21 cellular contexts compared by ENCODE assay signal in the genomic region with DNA sequence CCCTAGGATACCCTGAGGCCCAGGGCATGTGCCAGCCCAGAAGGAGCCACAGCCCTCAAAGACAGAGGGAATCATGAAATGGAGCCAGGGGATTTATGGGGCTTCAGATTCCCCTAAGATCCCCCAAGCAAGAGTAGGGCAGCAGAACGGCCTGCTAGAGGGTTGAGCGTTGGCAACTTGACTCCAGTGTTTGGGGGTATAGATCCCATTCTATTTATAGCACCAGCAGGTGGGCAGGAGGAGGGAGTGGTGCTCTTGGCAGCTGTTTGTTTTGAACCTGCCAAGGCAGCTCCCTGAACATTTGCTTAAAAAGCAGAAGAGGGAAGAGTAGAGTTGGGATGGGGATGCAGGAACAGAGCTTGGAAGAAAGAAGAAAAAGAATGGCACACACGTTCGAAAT. TPM values are rescaled to one million over a fixed set of nuclear protein-coding genes. Genes with fewer than 3 reads are reported as not detected.
DNase-seq lines count a peak whose midpoint lies in the region; ATAC-seq and TF ChIP-seq lines count a peak whose summit lies in the region.
"Had no signal": no experiment of that assay in that cellular context is flagged by ENCODE, and none has a peak within 500 bp of the region (broad histone marks: within the 10 kb centered on the region; RNA-seq: fewer than 3 reads in every experiment).

No MANE protein-coding gene starts in this region.

- H3K27me3 Mint-ChIP-seq in CD14-positive monocyte (ENCODE audit: low read depth in 3 of 3) = peaks cover 0 to 7% (median 0%) of the 10 kb centered on the region in 3 donors
- H3K27me3 Mint-ChIP-seq: activated naive CD8-positive, alpha-beta T cell treated with anti-CD3 and anti-CD28 coated beads, Interleukin-2, amount 50 U/mL, for 24 hours had no signal

- no peak overlapping the region for H3K4me3 Mint-ChIP-seq in CD14-positive monocyte
- H3K4me3 Mint-ChIP-seq: activated naive CD8-positive, alpha-beta T cell treated with anti-CD3 and anti-CD28 coated beads, Interleukin-2, amount 50 U/mL, for 24 hours; CD8-positive, alpha-beta memory T cell; memory B cell; nephron progenitor cell had no signal

- no peaks in the 10 kb centered on the region for H3K4me1 Mint-ChIP-seq in CD14-positive monocyte
- H3K4me1 Mint-ChIP-seq: activated naive CD8-positive, alpha-beta T cell treated with anti-CD3 and anti-CD28 coated beads, Interleukin-2, amount 50 U/mL, for 24 hours; CD8-positive, alpha-beta memory T cell; memory B cell had no signal

- peaks cover 0 to 2% (median 0%) of the 10 kb centered on the region in 7 donors for H3K9me3 Mint-ChIP-seq in CD14-positive monocyte
- H3K9me3 Mint-ChIP-seq: activated naive CD8-positive, alpha-beta T cell treated with anti-CD3 and anti-CD28 coated beads, Interleukin-2, amount 50 U/mL, for 24 hours; CD8-positive, alpha-beta memory T cell; memory B cell; nephron progenitor cell had no signal

- H3K36me3 Mint-ChIP-seq in CD14-positive monocyte = no peaks in the 10 kb centered on the region
- H3K36me3 Mint-ChIP-seq: CD8-positive, alpha-beta memory T cell; memory B cell had no signal

- ATAC-seq in esophagus mucosa (no peak), HG03521 (IDR thresholded peaks at IDR 0.05; ENCODE audit: unreplicated experiment) (no peak), HG03439 (IDR thresholded peaks at IDR 0.05; ENCODE audit: unreplicated experiment) (no peak)
- ATAC-seq: activated naive CD8-positive, alpha-beta T cell treated with anti-CD3 and anti-CD28 coated beads, Interleukin-2, amount 50 U/mL, for 24 hours; HepG2 had no signal

- intact Hi-C loops in CD14-positive monocyte (cut with micrococcal nuclease) = no loop called here

- H3K27ac Mint-ChIP-seq in CD14-positive monocyte = peak overlapping the region in 1 of 7 donors; percentile 43
- H3K27ac Mint-ChIP-seq: activated naive CD8-positive, alpha-beta T cell treated with anti-CD3 and anti-CD28 coated beads, Interleukin-2, amount 50 U/mL, for 24 hours; memory B cell had no signal

- DNase-seq in DMS 273 treated with DMSO at 0.1 percent for 48 hours (lab: John Stamatoyannopoulos, UW) = peak; percentile 88
- peak; percentile 53 for DNase-seq in NCI-H128 (lab: John Stamatoyannopoulos, UW; ENCODE audit: unreplicated experiment)
- peak; percentile 67 for DNase-seq in NCI-H524 treated with DMSO at 0.1 percent for 48 hours (lab: John Stamatoyannopoulos, UW)
- peak; percentile 77 for DNase-seq in myocyte (ENCODE audit: low read depth)
- DNase-seq in CD14-positive monocyte (ENCODE audit: low spot score) = no peak
- DNase-seq: activated naive CD8-positive, alpha-beta T cell treated with anti-CD3 and anti-CD28 coated beads, Interleukin-2, amount 50 U/mL, for 24 hours; CD8-positive, alpha-beta memory T cell; H7; heart right ventricle; MG63; NCI-H774; nephron progenitor cell; RPMI8226 had no signal

- TF ChIP-seq CTCF in CD14-positive monocyte (IDR thresholded peaks at IDR 0.05) = no peak

RNA-seq across cellular contexts. Expression of gene GLUL, which starts 33.7 kb away (rescaled TPM):
- total RNA-seq in myocyte (147 and 151 TPM in 2 replicates), esophagus mucosa (435 TPM)
- 74.7 TPM for polyA plus RNA-seq in myocyte (2012)
- polyA plus RNA-seq in CD14-positive monocyte = 100 to 1,000 TPM; 506 to 523 TPM

RNA-seq across cellular contexts. Expression of gene TEDDM1, which starts 42.6 kb away (rescaled TPM):
- total RNA-seq in myocyte (not detected in 2 replicates), esophagus mucosa (not detected)
- not detected for polyA plus RNA-seq in myocyte (2012)
- under 1 TPM in 1 of 2 donors, not detected in 1; 0.07 TPM for polyA plus RNA-seq in CD14-positive monocyte
- total RNA-seq: CD8-positive, alpha-beta memory T cell; fibroblast of lung; H7; heart right ventricle; HepG2; subcutaneous adipose tissue; T-helper 1 cell treated with Interleukin-12 subunit alpha and Interleukin-12 subunit beta and Interleukin-4 antibody, amounts not matched to agents 30 ng/mL and 1 ng/mL, for 36 hours had no signal
- polyA plus RNA-seq: CD8-positive, alpha-beta memory T cell; fibroblast of lung; heart right ventricle; HepG2 had no signal
